32 cellular contexts compared by ENCODE assay signal in genomic region chr19:58268344-58268743, GRCh38.
"Had no signal": no experiment of that assay in that cellular context is flagged by ENCODE, and none has a peak within 500 bp of the region (broad histone marks: within the 10 kb centered on the region; RNA-seq: fewer than 3 reads in every experiment).

No MANE protein-coding gene starts in this region.

- H3K36me3 ChIP-seq: adrenal gland, breast epithelium had no signal

- H3K27ac ChIP-seq: adrenal gland, body of pancreas, breast epithelium, Peyer's patch had no signal

- H3K4me1 ChIP-seq: adrenal gland, body of pancreas, breast epithelium, Peyer's patch had no signal

- FAIRE-seq: astrocyte, TTC549 had no signal

- ATAC-seq: activated CD4-positive, alpha-beta T cell treated with anti-CD3 and anti-CD28 coated beads for 36 hours; activated CD8-positive, alpha-beta T cell treated with anti-CD3 and anti-CD28 coated beads, Interleukin-2, amount 10 ng/mL, durations not matched to agents 7 days and 5 days; body of pancreas; PC-3 had no signal

- H3K4me3 ChIP-seq: adrenal gland, body of pancreas, breast epithelium, Peyer's patch had no signal

- DNase-seq: activated CD4-positive, alpha-beta T cell treated with anti-CD3 and anti-CD28 coated beads for 36 hours; activated CD4-positive, alpha-beta T cell treated with anti-CD3 and anti-CD28 coated beads, Interleukin-2, amount 10 ng/mL, durations not matched to agents 7 days and 5 days; activated CD4-positive, alpha-beta T cell treated with anti-CD3 and anti-CD28 coated beads, Interleukin-2, amount 50 U/mL, for 48 hours; activated CD8-positive, alpha-beta T cell treated with anti-CD3 and anti-CD28 coated beads, Interleukin-2, amount 10 ng/mL, durations not matched to agents 7 days and 5 days; activated gamma-delta T cell; activated naive CD4-positive, alpha-beta T cell treated with Interleukin-2 at 50 U/mL for 16 hours; activated naive CD8-positive, alpha-beta T cell treated with anti-CD3 and anti-CD28 coated beads, Interleukin-2, amount 10 ng/mL, durations not matched to agents 7 days and 5 days; activated T-cell treated with anti-CD3 and anti-CD28 coated beads, Interleukin-2, amount 50 U/mL, for 24 hours; adrenal gland; body of pancreas; caudate nucleus; cerebellar nuclear complex; KG1; NCI-H1092 treated with DMSO at 0.1 percent for 48 hours; NCI-H1417; NCI-H146; NCI-H187; NCI-H2029 treated with DMSO at 0.1 percent for 48 hours; NCI-H2107; NCI-H2171; NCI-H510A; NCI-H526; NCI-H748 treated with DMSO at 0.1 percent for 48 hours; NK-92 treated with Interleukin-12 subunit alpha and Interleukin-12 subunit beta, amount 100 ng/mL, for 24 hours; PC-3; Peyer's patch; RPMI8226; SIG-M5; SW 1271 had no signal

- H3K27me3 ChIP-seq: adrenal gland, body of pancreas, breast epithelium, Peyer's patch had no signal
